ENCODE assay signal across 8 cellular contexts in the genomic region with DNA sequence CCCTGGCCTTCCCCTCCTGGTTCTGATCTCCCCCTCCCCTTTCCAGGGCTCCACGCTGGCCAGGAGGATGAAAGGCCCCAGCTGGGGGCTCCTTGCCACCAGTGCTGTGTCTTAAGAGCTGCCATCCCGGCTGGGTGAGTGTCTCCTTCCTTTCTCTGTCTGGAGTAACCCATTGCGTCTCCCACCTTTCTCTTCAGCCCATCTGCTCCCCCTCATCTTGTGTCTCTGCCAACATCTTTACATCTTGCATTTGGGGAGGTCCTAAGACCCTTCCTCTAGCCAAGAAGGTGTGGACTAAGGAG. TPM values are rescaled to one million over a fixed set of nuclear protein-coding genes. Genes with fewer than 3 reads are reported as not detected.
DNase-seq lines count a peak whose midpoint lies in the region; TF ChIP-seq lines count a peak whose summit lies in the region.

No MANE protein-coding gene starts in this region.

- H3K27me3 ChIP-seq in HUES64 (ENCODE audit: insufficient read depth, low read length) (peaks cover 19% of the 10 kb centered on the region), layer of hippocampus (ENCODE audit: control insufficient read depth, insufficient read depth, low read length) (no peaks in the 10 kb centered on the region), stomach (no peaks in the 10 kb centered on the region)

- H3K36me3 ChIP-seq in HUES64 (ENCODE audit: insufficient read depth, low read length) (peaks cover 27% of the 10 kb centered on the region), stomach (peaks cover 0 to 44% (median 39%) of the 10 kb centered on the region in 4 donors)

- 5% methylated on average over 3 of the region's 3 CpGs for WGBS in HUES64
- WGBS in stomach, 5 donors = 3 to 21% (median 8%) methylated on average over 3 of the region's 3 CpGs

- intact Hi-C loops in stomach (cut with DNase I; ENCODE audit: low total_unique reads) = no loop called here

- peak overlapping the region; percentile 79 for H3K9ac ChIP-seq in HUES64 (ENCODE audit: low read depth, low read length)

- in situ Hi-C loops in GM13976 (cut with MboI; ENCODE audit: low sequenced_read_pairs, unreplicated experiment) = no loop called here

- no peak for TF ChIP-seq POLR2A in stomach (IDR thresholded peaks at IDR 0.05)

- no peak for TF ChIP-seq EP300 in stomach (IDR thresholded peaks at IDR 0.05)

- H3K9me3 ChIP-seq in HUES64 (ENCODE audit: insufficient read depth, low read depth, low read length) (no peaks in the 10 kb centered on the region), stomach (no peaks in the 10 kb centered on the region)

- H3K4me1 ChIP-seq in HUES64 (ENCODE audit: insufficient read depth, low read length) = peaks cover 6% of the 10 kb centered on the region; the same call in 1 of the 2 replicates
- peaks cover 43 to 69% (median 62%) of the 10 kb centered on the region in 4 donors for H3K4me1 ChIP-seq in stomach

- H3K4me3 ChIP-seq in HUES64 (ENCODE audit: low read length) = peak overlapping the region; percentile 84
- H3K4me3 ChIP-seq in stomach = peak overlapping the region; percentile 70 to 78 (median 72)

- DNase-seq in stomach (no peak), NCI-H1048 (lab: John Stamatoyannopoulos, UW) (no peak), GM13976 (ENCODE audit: low spot score) (no peak), epidermal melanocyte (ENCODE audit: insufficient read length, low spot score) (no peak), CD1c-positive myeloid dendritic cell (ENCODE audit: extremely low spot score) (no peak)

- H3K27ac ChIP-seq in HUES64 (ENCODE audit: low read depth, low read length) (peak overlapping the region; percentile 77), angular gyrus (ENCODE audit: low read depth, low read length) (peak overlapping the region; percentile 93), layer of hippocampus (ENCODE audit: low read depth, low read length) (peak overlapping the region; percentile 96), stomach (peak overlapping the region; percentile 91 to 94 (median 92))

- no peak for TF ChIP-seq CTCF in stomach (IDR thresholded peaks at IDR 0.05)
- TF ChIP-seq CTCF in GM13976 (IDR thresholded peaks at IDR 0.05; ENCODE audit: borderline replicate concordance, control extremely low read depth, extremely low read depth, insufficient read depth, missing control alignments) = no peak

RNA-seq across cellular contexts. Expression of gene BCL2L2, which starts 0.5 kb away (rescaled TPM):
- 9.1 TPM for polyA plus RNA-seq in HUES64 (2013, experiment 1 of 2)
- polyA plus RNA-seq in HUES64 (2013, experiment 2 of 2) = 10.4 TPM
- 10 to 100 TPM; 14.0 to 47.5 (median 39.8) TPM for total RNA-seq in stomach
- polyA plus RNA-seq in stomach = 10 to 100 TPM; 28.1 to 84.1 (median 48.4) TPM

RNA-seq across cellular contexts. Expression of gene PPP1R3E, which starts 4.4 kb away (rescaled TPM):
- 2.2 TPM for polyA plus RNA-seq in HUES64 (2013, experiment 1 of 2)
- polyA plus RNA-seq in HUES64 (2013, experiment 2 of 2) = 3.7 TPM
- total RNA-seq in stomach = 10 to 100 TPM in 1 of 5 donors, 1 to 10 TPM in 4; 1.7 to 17.0 (median 6.8) TPM
- polyA plus RNA-seq in stomach = 10 to 100 TPM; 13.5 to 17.6 (median 16.4) TPM

RNA-seq across cellular contexts. Expression of gene PABPN1, which starts 14.2 kb away (rescaled TPM):
- 225 TPM for polyA plus RNA-seq in HUES64 (2013, experiment 1 of 2)
- 216 TPM for polyA plus RNA-seq in HUES64 (2013, experiment 2 of 2)
- 100 to 1,000 TPM in 2 of 5 donors, 10 to 100 TPM in 3; 24.5 to 152 (median 70.5) TPM for total RNA-seq in stomach
- polyA plus RNA-seq in stomach = 100 to 1,000 TPM; 131 to 190 (median 147) TPM

RNA-seq across cellular contexts. Expression of gene HOMEZ, which starts 21.2 kb away (rescaled TPM):
- polyA plus RNA-seq in HUES64 (2013, experiment 1 of 2) = 8.1 TPM
- 11.6 TPM for polyA plus RNA-seq in HUES64 (2013, experiment 2 of 2)
- 100 to 1,000 TPM in 1 of 5 donors, 10 to 100 TPM in 1, 1 to 10 TPM in 3; 5.1 to 103 (median 8.3) TPM for total RNA-seq in stomach
- polyA plus RNA-seq in stomach = 1 to 10 TPM; 5.8 to 9.6 (median 7.0) TPM

RNA-seq across cellular contexts. Expression of gene SLC22A17, which starts 45.6 kb away (rescaled TPM):
- polyA plus RNA-seq in HUES64 (2013, experiment 1 of 2) = 23.6 TPM
- polyA plus RNA-seq in HUES64 (2013, experiment 2 of 2) = 28.5 TPM
- total RNA-seq in stomach = 10 to 100 TPM; 14.1 to 33.3 (median 22.3) TPM
- polyA plus RNA-seq in stomach = 10 to 100 TPM in 2 of 3 donors, 1 to 10 TPM in 1; 7.0 to 18.3 (median 12.5) TPM
